In genomic region chr7:130615583-130615982, GRCh38 we compare ENCODE assay signal across 22 cellular contexts.
"Had no signal": no experiment of that assay in that cellular context is flagged by ENCODE, and none has a peak within 500 bp of the region (broad histone marks: within the 10 kb centered on the region; RNA-seq: fewer than 3 reads in every experiment).

No MANE protein-coding gene starts in this region.

- H3K27ac ChIP-seq: colonic mucosa, esophagus squamous epithelium, gastroesophageal sphincter, hepatocyte, pancreas, sigmoid colon, skin epidermis, stomach, thyroid gland had no signal

- H3K36me3 ChIP-seq: colonic mucosa had no signal

- H3K4me1 ChIP-seq: colonic mucosa, esophagus squamous epithelium, gastroesophageal sphincter, pancreas, sigmoid colon, stomach, thyroid gland had no signal

- H3K9me3 ChIP-seq: colonic mucosa, esophagus squamous epithelium, pancreas, sigmoid colon, stomach, thyroid gland had no signal

- DNase-seq: colonic mucosa; dermis blood vessel endothelial cell; esophagus squamous epithelium; foreskin fibroblast; glutamatergic neuron; kidney; left colon; mesenchymal stem cell; naive B cell; occipital lobe; pancreas; sigmoid colon; stimulated activated CD4-positive, alpha-beta T cell treated with anti-CD3 and anti-CD28 coated beads, Interleukin-2, amount 100 ng/mL, for 24 hours; stimulated activated CD4-positive, alpha-beta T cell treated with anti-CD3 and anti-CD28 coated beads, Interleukin-4, amount 100 ng/mL, for 4 hours; stimulated activated naive CD4-positive, alpha-beta T cell; stomach; substantia nigra; thyroid gland had no signal

- ATAC-seq: gastroesophageal sphincter, left colon, pancreas had no signal

- H3K27me3 ChIP-seq: colonic mucosa, esophagus squamous epithelium, gastroesophageal sphincter, hepatocyte, pancreas, sigmoid colon, stomach, thyroid gland had no signal

- H3K4me3 ChIP-seq: colonic mucosa, esophagus squamous epithelium, gastroesophageal sphincter, hepatocyte, lung, pancreas, sigmoid colon, skin epidermis, stomach, thyroid gland had no signal
